8 cellular contexts compared by ENCODE assay signal in the genomic region with DNA sequence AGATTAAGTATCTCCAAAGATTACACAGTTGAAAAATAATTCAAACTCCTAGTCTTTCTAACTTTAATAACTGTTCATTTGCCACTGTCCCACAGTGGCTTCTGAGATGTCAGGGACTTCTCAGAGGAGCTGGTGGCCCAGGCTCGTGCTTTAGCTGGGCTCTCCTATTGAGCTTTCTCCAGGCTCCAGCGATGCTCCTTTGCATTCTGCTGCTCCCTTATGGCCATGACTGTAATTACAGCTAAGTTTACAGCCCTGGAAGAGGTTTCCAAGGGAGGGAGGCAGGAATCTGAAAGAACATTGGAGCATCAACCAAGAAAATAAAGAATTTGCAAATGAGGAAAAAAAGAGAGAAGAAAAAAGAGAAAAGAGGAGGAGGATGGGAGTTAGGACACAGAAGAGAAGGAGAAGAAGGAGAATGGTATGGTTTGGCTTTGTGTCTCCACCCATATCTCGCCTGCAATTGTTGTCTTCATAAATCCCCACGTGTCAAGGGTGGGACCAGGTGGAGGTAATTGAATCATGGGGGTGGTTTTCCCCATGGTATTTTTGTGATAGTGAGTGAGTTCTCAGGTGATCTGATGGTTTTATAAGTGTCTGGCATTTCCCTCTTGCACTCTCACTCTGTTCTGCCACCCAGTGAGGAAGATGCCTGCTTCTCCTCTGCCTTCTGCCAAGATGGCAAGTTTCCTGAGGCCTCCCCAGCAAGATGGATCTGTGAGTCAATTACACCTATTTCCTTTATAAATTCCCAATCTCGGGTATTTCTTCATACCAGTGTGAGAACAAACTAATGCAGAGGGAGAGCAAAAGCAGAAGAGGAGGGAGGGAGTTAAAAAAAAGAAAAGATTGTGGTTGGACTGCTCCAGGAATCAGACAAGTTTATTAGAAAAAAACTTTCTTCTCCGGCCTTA.
DNase-seq lines count a peak whose midpoint lies in the region; ATAC-seq and TF ChIP-seq lines count a peak whose summit lies in the region.
"Had no signal": no experiment of that assay in that cellular context is flagged by ENCODE, and none has a peak within 500 bp of the region (broad histone marks: within the 10 kb centered on the region; RNA-seq: fewer than 3 reads in every experiment).

No MANE protein-coding gene starts in this region.

- no peak overlapping the region for H2BK12ac ChIP-seq in trophoblast cell (ENCODE audit: low read length)

- H3K27me3 ChIP-seq in trophoblast cell (ENCODE audit: insufficient read depth, low read length), result no peaks in the 10 kb centered on the region

- H4K12ac ChIP-seq in trophoblast cell (ENCODE audit: low read depth, low read length), result no peak overlapping the region

- no peak for TF ChIP-seq CTCF in lower leg skin (IDR thresholded peaks at IDR 0.05)

- H3K79me2 ChIP-seq in trophoblast cell (ENCODE audit: control insufficient read depth, insufficient read depth, low read length, poor library complexity), result no peaks in the 10 kb centered on the region

- no peak overlapping the region for H4K8ac ChIP-seq in trophoblast cell (ENCODE audit: low read depth, low read length)

- TF ChIP-seq POLR2A in lower leg skin (IDR thresholded peaks at IDR 0.05), result no peak

- H2BK120ac ChIP-seq in trophoblast cell (ENCODE audit: insufficient read depth, low read length, poor library complexity), result no peak overlapping the region

- no peak overlapping the region for H2AFZ ChIP-seq in trophoblast cell (ENCODE audit: insufficient read depth, low read length, poor library complexity)

- no peak overlapping the region for H3K14ac ChIP-seq in trophoblast cell (ENCODE audit: low read length)

- no peak overlapping the region for H2BK5ac ChIP-seq in trophoblast cell (ENCODE audit: low read depth, low read length, poor library complexity)

- no peaks in the 10 kb centered on the region for H3K9me3 ChIP-seq in trophoblast cell (ENCODE audit: insufficient read depth, low read depth, low read length)

- no peak overlapping the region for H3K4me2 ChIP-seq in trophoblast cell (ENCODE audit: low read length)

- DNase-seq in GM03348 (ENCODE audit: low spot score), result peak; percentile 73
- DNase-seq in HPDE6-E6E7 (ENCODE audit: extremely low spot score), result peak; percentile 49
- DNase-seq in OCI-M1 (lab: John Stamatoyannopoulos, UW), result peak; percentile 80
- peak; percentile 67 for DNase-seq in epidermal melanocyte (ENCODE audit: insufficient read length, low spot score)
- peak; percentile 33 to 78 for DNase-seq in trophoblast cell
- no peak for DNase-seq in lower leg skin (ENCODE audit: low spot score in 2 of 2)

- H3K4me3 ChIP-seq in trophoblast cell (ENCODE audit: low read depth, low read length), result no peak overlapping the region
- H3K4me3 ChIP-seq in lower leg skin (ENCODE audit: low read depth, poor library complexity, severe bottlenecking), result no peak overlapping the region

- H3K4me1 ChIP-seq in trophoblast cell (ENCODE audit: control insufficient read depth in 1 of 2, insufficient read depth in 2 of 2, low read length in 2 of 2), result no peaks in the 10 kb centered on the region

- H4K91ac ChIP-seq in trophoblast cell (ENCODE audit: low read depth, low read length), result no peak overlapping the region

- no peak overlapping the region for H3K23ac ChIP-seq in trophoblast cell (ENCODE audit: low read length)

- no peaks in the 10 kb centered on the region for H3K36me3 ChIP-seq in trophoblast cell (ENCODE audit: control insufficient read depth in 1 of 2, insufficient read depth in 2 of 2, low read length in 2 of 2)

- no peak overlapping the region for H2AK5ac ChIP-seq in trophoblast cell (ENCODE audit: low read length)

- intact Hi-C loops in lower leg skin (cut with DNase I; ENCODE audit: low total_unique reads), result no loop called here

- ATAC-seq in GM21367 (IDR thresholded peaks at IDR 0.05; ENCODE audit: unreplicated experiment), result peak; percentile 93
- ATAC-seq: activated naive CD4-positive, alpha-beta T cell treated with anti-CD3 and anti-CD28 coated beads, Interleukin-2, amount 50 U/mL, for 72 hours had no signal

- H3K79me1 ChIP-seq in trophoblast cell (ENCODE audit: low read length), result no peaks in the 10 kb centered on the region

- no peak overlapping the region for H3K4ac ChIP-seq in trophoblast cell (ENCODE audit: low read depth, low read length)

- no peak overlapping the region for H3K18ac ChIP-seq in trophoblast cell (ENCODE audit: low read length)

- no CpG with 5 or more reads among the region's 6 CpGs for WGBS in trophoblast cell (ENCODE audit: extremely low coverage, insufficient coverage, insufficient read length)
- 44% methylated on average over 6 of the region's 6 CpGs for WGBS in lower leg skin, 2 donors

- no peak overlapping the region for H3K9ac ChIP-seq in trophoblast cell (ENCODE audit: low read length)

- H3K27ac ChIP-seq in trophoblast cell (ENCODE audit: low read depth, low read length), result no peak overlapping the region

Comparison
In these comparisons a context has a peak if more than half of its experiments do, and no peak if none do; other contexts are left out.
1. DNase-seq: peak in GM03348 (single experiment), HPDE6-E6E7 (single experiment), OCI-M1 (single experiment), epidermal melanocyte (single experiment) and trophoblast cell (2 of 2); none in lower leg skin (0 of 2).